ENCODE assay signal across 10 cellular contexts in the genomic region with DNA sequence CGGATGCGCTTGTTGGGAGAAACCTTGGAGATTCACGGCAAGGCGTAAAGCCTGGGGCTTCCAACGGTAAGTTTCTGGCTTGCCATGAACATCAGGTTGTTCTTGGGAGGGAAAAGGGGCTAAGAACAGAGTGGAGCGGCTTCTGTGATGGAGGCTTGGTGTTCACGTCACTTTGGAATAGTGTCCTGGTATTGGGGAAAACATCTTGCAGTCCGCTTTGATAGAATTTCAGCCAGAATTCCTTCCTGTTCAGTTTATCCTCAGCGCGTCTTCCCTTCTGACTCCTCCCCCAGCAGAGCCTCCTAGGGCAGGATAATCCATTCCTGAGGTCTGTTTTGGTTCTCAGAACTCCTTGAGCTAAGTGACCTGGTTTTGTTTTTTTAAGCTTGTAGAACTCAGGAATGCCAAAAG. TPM values are rescaled to one million over a fixed set of nuclear protein-coding genes. Genes with fewer than 3 reads are reported as not detected.
DNase-seq lines count a peak whose midpoint lies in the region; ATAC-seq and TF ChIP-seq lines count a peak whose summit lies in the region.
"Had no signal": no experiment of that assay in that cellular context is flagged by ENCODE, and none has a peak within 500 bp of the region (broad histone marks: within the 10 kb centered on the region; RNA-seq: fewer than 3 reads in every experiment).

No MANE protein-coding gene starts in this region.

- no peak for TF ChIP-seq CTCF in chondrocyte (IDR thresholded peaks at IDR 0.05)
- TF ChIP-seq CTCF in right lobe of liver (IDR thresholded peaks at IDR 0.05): no peak
- no peak for TF ChIP-seq CTCF in thoracic aorta (IDR thresholded peaks at IDR 0.05)

- peaks cover 12% of the 10 kb centered on the region for H3K36me3 Mint-ChIP-seq in chondrocyte (ENCODE audit: low read depth)
- H3K36me3 Mint-ChIP-seq in activated naive CD8-positive, alpha-beta T cell treated with anti-CD3 and anti-CD28 coated beads for 36 hours: no peaks in the 10 kb centered on the region

- H3K9me3 ChIP-seq in right lobe of liver (no peaks in the 10 kb centered on the region), thoracic aorta (no peaks in the 10 kb centered on the region)

- no peak for ATAC-seq in right lobe of liver
- ATAC-seq in thoracic aorta (ENCODE audit: insufficient number of reproducible peaks, low FRiP score, low read depth): no peak
- ATAC-seq in GM21528 (IDR thresholded peaks at IDR 0.05; ENCODE audit: low FRiP score, unreplicated experiment): no peak

- H3K27ac Mint-ChIP-seq in chondrocyte (ENCODE audit: unreplicated experiment): peak overlapping the region; percentile 81
- H3K27ac Mint-ChIP-seq in activated naive CD8-positive, alpha-beta T cell treated with anti-CD3 and anti-CD28 coated beads for 36 hours: no peak overlapping the region

- no peaks in the 10 kb centered on the region for H3K9me3 Mint-ChIP-seq in chondrocyte (ENCODE audit: low read depth)
- H3K9me3 Mint-ChIP-seq in activated naive CD8-positive, alpha-beta T cell treated with anti-CD3 and anti-CD28 coated beads for 36 hours: no peaks in the 10 kb centered on the region

- DNase-seq in NCI-H82 (lab: John Stamatoyannopoulos, UW): peak; percentile 71
- DNase-seq in NCI-H82 treated with DMSO at 0.1 percent for 48 hours (lab: John Stamatoyannopoulos, UW; ENCODE audit: unreplicated experiment): no peak
- DNase-seq in chondrocyte (ENCODE audit: low spot score): no peak
- no peak for DNase-seq in right lobe of liver
- DNase-seq in thoracic aorta (ENCODE audit: low spot score): no peak
- no peak for DNase-seq in activated naive CD8-positive, alpha-beta T cell treated with anti-CD3 and anti-CD28 coated beads for 36 hours
- DNase-seq in pons (ENCODE audit: low spot score): no peak
- DNase-seq: NCI-H510A had no signal

- peak overlapping the region; percentile 59 to 78 (median 60) for H3K4me3 ChIP-seq in right lobe of liver
- H3K4me3 ChIP-seq in thoracic aorta: peak overlapping the region; percentile 91

- H3K27me3 ChIP-seq in right lobe of liver (no peaks in the 10 kb centered on the region), thoracic aorta (replicated peaks; ENCODE audit: insufficient read depth) (no peaks in the 10 kb centered on the region)

- 40% methylated on average over 10 of the region's 10 CpGs for WGBS in right lobe of liver (ENCODE audit: insufficient coverage, low coverage, low lambda C conversion rate, missing lambda C conversion rate)

- H3K27ac ChIP-seq in right lobe of liver (peak overlapping the region in 2 of 3 donors; percentile 54 to 99), thoracic aorta (peak overlapping the region; percentile 65 to 71)
- H3K27ac ChIP-seq: 22Rv1 had no signal

- H3K4me1 ChIP-seq in right lobe of liver: peaks cover 0 to 17% (median 1%) of the 10 kb centered on the region in 4 donors
- H3K4me1 ChIP-seq in thoracic aorta (ENCODE audit: control insufficient read depth in 1 of 2, low read depth in 2 of 2): peaks cover 0 to 27% of the 10 kb centered on the region in 2 donors

- H3K4me1 Mint-ChIP-seq in chondrocyte (ENCODE audit: low read depth): peaks cover 31% of the 10 kb centered on the region
- H3K4me1 Mint-ChIP-seq in activated naive CD8-positive, alpha-beta T cell treated with anti-CD3 and anti-CD28 coated beads for 36 hours: no peaks in the 10 kb centered on the region

- no peak for TF ChIP-seq POLR2A in right lobe of liver (IDR thresholded peaks at IDR 0.05)

- no peaks in the 10 kb centered on the region for H3K27me3 Mint-ChIP-seq in chondrocyte (ENCODE audit: low read depth)
- peaks cover 32% of the 10 kb centered on the region for H3K27me3 Mint-ChIP-seq in activated naive CD8-positive, alpha-beta T cell treated with anti-CD3 and anti-CD28 coated beads for 36 hours

- H3K36me3 ChIP-seq in right lobe of liver (peaks cover 0 to 5% (median 0%) of the 10 kb centered on the region in 4 donors), thoracic aorta (no peaks in the 10 kb centered on the region)

- intact Hi-C loops in right lobe of liver (cut with DNase I): no loop called here

- H3K4me3 Mint-ChIP-seq in chondrocyte (ENCODE audit: unreplicated experiment): peak overlapping the region; percentile 80
- H3K4me3 Mint-ChIP-seq in activated naive CD8-positive, alpha-beta T cell treated with anti-CD3 and anti-CD28 coated beads for 36 hours: no peak overlapping the region

RNA-seq across cellular contexts. Expression of a gene that starts 2.0 kb away (rescaled TPM):
- total RNA-seq in chondrocyte (48.1 to 64.2 TPM (median 60.7 TPM) in 3 replicates), right lobe of liver (10 to 100 TPM in 4 of 6 experiments, 1 to 10 TPM in 2; 5.0 to 27.0 (median 11.5) TPM), thoracic aorta (10 to 100 TPM; 57.5 to 72.2 TPM)
- 1 to 10 TPM; 7.5 to 9.9 TPM for total RNA-seq in activated naive CD8-positive, alpha-beta T cell treated with anti-CD3 and anti-CD28 coated beads for 36 hours
